In genomic region chr15:94666553-94666952, GRCh38 we compare ENCODE assay signal across 13 cellular contexts.
"Had no signal": no experiment of that assay in that cellular context is flagged by ENCODE, and none has a peak within 500 bp of the region (broad histone marks: within the 10 kb centered on the region; RNA-seq: fewer than 3 reads in every experiment).

No MANE protein-coding gene starts in this region.

- DNase-seq: activated CD4-positive, alpha-beta T cell treated with anti-CD3 and anti-CD28 coated beads, Interleukin-2, amount 50 U/mL, for 1 hour; activated naive CD8-positive, alpha-beta T cell treated with anti-CD3 and anti-CD28 coated beads, Interleukin-2, amount 10 ng/mL, durations not matched to agents 7 days and 5 days; central memory CD4-positive, alpha-beta T cell; cortex of kidney; effector CD8-positive, alpha-beta T cell; foreskin melanocyte; immature natural killer cell; nucleus accumbens; posterior cingulate gyrus; retina; stimulated activated CD4-positive, alpha-beta T cell treated with anti-CD3 and anti-CD28 coated beads, Interleukin-12 subunit alpha, Interleukin-12 subunit beta, amount 100 ng/mL, for 4 hours; tibial artery had no signal

- ATAC-seq: activated CD4-positive, CD25-positive, alpha-beta regulatory T cell treated with anti-CD3 and anti-CD28 coated beads, Interleukin-2, amount 50 U/mL, for 24 hours had no signal

- H3K9me3 ChIP-seq: tibial artery had no signal

- H3K4me3 ChIP-seq: tibial artery had no signal

- H3K27ac ChIP-seq: tibial artery had no signal

- H3K36me3 ChIP-seq: tibial artery had no signal

- H3K27me3 ChIP-seq: tibial artery had no signal
